1 cellular context compared by ENCODE assay signal in genomic region chr1:219926363-219926998, GRCh38.
TF ChIP-seq lines count a peak whose summit lies in the region.

No MANE protein-coding gene starts in this region.

TF ChIP-seq in GM23338, 12 proteins besides CTCF, POLR2A, EP300 and RAD21:
- TF ChIP-seq, protein P1, sequence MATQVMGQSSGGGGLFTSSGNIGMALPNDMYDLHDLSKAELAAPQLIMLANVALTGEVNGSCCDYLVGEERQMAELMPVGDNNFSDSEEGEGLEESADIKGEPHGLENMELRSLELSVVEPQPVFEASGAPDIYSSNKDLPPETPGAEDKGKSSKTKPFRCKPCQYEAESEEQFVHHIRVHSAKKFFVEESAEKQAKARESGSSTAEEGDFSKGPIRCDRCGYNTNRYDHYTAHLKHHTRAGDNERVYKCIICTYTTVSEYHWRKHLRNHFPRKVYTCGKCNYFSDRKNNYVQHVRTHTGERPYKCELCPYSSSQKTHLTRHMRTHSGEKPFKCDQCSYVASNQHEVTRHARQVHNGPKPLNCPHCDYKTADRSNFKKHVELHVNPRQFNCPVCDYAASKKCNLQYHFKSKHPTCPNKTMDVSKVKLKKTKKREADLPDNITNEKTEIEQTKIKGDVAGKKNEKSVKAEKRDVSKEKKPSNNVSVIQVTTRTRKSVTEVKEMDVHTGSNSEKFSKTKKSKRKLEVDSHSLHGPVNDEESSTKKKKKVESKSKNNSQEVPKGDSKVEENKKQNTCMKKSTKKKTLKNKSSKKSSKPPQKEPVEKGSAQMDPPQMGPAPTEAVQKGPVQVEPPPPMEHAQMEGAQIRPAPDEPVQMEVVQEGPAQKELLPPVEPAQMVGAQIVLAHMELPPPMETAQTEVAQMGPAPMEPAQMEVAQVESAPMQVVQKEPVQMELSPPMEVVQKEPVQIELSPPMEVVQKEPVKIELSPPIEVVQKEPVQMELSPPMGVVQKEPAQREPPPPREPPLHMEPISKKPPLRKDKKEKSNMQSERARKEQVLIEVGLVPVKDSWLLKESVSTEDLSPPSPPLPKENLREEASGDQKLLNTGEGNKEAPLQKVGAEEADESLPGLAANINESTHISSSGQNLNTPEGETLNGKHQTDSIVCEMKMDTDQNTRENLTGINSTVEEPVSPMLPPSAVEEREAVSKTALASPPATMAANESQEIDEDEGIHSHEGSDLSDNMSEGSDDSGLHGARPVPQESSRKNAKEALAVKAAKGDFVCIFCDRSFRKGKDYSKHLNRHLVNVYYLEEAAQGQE (IDR thresholded peaks at IDR 0.05; ENCODE audit: unreplicated experiment), result no peak
- TF ChIP-seq CREB1 (CRISPR knock-in tag; IDR thresholded peaks at IDR 0.05; ENCODE audit: low read depth), result no peak
- no peak for TF ChIP-seq ZNF114 (CRISPR knock-in tag; IDR thresholded peaks at IDR 0.05)
- TF ChIP-seq JUNB (IDR thresholded peaks at IDR 0.05; ENCODE audit: unreplicated experiment), result no peak
- TF ChIP-seq ZNF462 (CRISPR knock-in tag; IDR thresholded peaks at IDR 0.05), result no peak
- TF ChIP-seq, protein P2, sequence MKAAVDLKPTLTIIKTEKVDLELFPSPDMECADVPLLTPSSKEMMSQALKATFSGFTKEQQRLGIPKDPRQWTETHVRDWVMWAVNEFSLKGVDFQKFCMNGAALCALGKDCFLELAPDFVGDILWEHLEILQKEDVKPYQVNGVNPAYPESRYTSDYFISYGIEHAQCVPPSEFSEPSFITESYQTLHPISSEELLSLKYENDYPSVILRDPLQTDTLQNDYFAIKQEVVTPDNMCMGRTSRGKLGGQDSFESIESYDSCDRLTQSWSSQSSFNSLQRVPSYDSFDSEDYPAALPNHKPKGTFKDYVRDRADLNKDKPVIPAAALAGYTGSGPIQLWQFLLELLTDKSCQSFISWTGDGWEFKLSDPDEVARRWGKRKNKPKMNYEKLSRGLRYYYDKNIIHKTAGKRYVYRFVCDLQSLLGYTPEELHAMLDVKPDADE (IDR thresholded peaks at IDR 0.05), result no peak
- TF ChIP-seq STAT1 (IDR thresholded peaks at IDR 0.05; ENCODE audit: unreplicated experiment), result no peak
- TF ChIP-seq POLR2AphosphoS5 (IDR thresholded peaks at IDR 0.05; ENCODE audit: low read depth), result no peak
- TF ChIP-seq NANOG (IDR thresholded peaks at IDR 0.05; ENCODE audit: borderline replicate concordance), result no peak
- no peak for TF ChIP-seq EZH2 (IDR thresholded peaks at IDR 0.05; ENCODE audit: low read depth, unreplicated experiment)
- TF ChIP-seq EZH2phosphoT487 (IDR thresholded peaks at IDR 0.05; ENCODE audit: unreplicated experiment), result no peak
- TF ChIP-seq ZNF331 (CRISPR knock-in tag; IDR thresholded peaks at IDR 0.05; ENCODE audit: low read depth), result no peak
TF ChIP-seq in GM23338: peak in this region for 0.
